Comparison of ENCODE assay signal across 7 cellular contexts in genomic region chr7:45501788-45502187, GRCh38.
"Had no signal": no experiment of that assay in that cellular context is flagged by ENCODE, and none has a peak within 500 bp of the region (broad histone marks: within the 10 kb centered on the region; RNA-seq: fewer than 3 reads in every experiment).

No MANE protein-coding gene starts in this region.

- DNase-seq: GM23248, GOT3, H7, H9, HCEC 1CT, HFFc6 had no signal

- H3K4me3 ChIP-seq: GM23248 had no signal

- H3K9ac ChIP-seq: GM23248 had no signal

- H2AFZ ChIP-seq: GM23248 had no signal

- H3K27ac ChIP-seq: GM23248 had no signal

- ATAC-seq: HCT116 had no signal

- H3K4me3 Mint-ChIP-seq: H9, HFFc6 had no signal

- H3K27ac Mint-ChIP-seq: HFFc6 had no signal
